16 cellular contexts compared by ENCODE assay signal in the genomic region with DNA sequence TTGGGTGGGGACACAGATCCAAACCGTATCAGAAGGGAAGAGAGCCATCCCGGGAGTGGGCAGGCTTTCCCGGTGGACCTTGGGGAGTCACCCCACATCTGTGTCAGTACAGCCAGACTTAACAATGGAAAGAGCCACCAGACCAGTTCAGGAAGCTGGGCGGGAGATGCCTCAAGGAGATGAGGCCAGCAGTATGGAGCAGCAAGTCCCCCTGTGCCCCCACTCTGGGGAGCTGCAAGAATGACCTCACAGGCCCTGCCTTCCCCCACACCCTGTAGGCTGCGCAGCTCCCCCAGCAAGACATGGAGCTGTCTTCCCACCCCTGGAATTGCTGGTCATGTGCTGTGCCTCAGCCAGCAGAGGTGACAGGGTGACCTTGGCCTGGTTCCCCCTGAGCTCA.
DNase-seq lines count a peak whose midpoint lies in the region; ATAC-seq and TF ChIP-seq lines count a peak whose summit lies in the region.
"Had no signal": no experiment of that assay in that cellular context is flagged by ENCODE, and none has a peak within 500 bp of the region (broad histone marks: within the 10 kb centered on the region; RNA-seq: fewer than 3 reads in every experiment).

No MANE protein-coding gene starts in this region.

- H3K4me3 Mint-ChIP-seq in natural killer cell treated with Interleukin-12 subunit alpha and Interleukin-12 subunit beta and Interleukin-15 and Interleukin-18, amount 100 ng/mL, for 72 hours, result no peak overlapping the region
- no peak overlapping the region for H3K4me3 Mint-ChIP-seq in natural killer cell
- H3K4me3 Mint-ChIP-seq: CD8-positive, alpha-beta memory T cell had no signal

- intact Hi-C loops in natural killer cell (cut with micrococcal nuclease) (no loop called here), posterior vena cava (cut with DNase I) (loop anchor here in 1 of 2 donors (5.0 kb wide), 1 partner anchor 1934 kb away; no protein-coding TSS in a partner anchor), aorta (cut with DNase I) (no loop called here)

- peaks cover 4 to 11% of the 10 kb centered on the region in 2 donors for H3K27me3 Mint-ChIP-seq in natural killer cell treated with Interleukin-12 subunit alpha and Interleukin-12 subunit beta and Interleukin-15 and Interleukin-18, amount 100 ng/mL, for 72 hours
- peaks cover 0 to 3% of the 10 kb centered on the region in 2 donors for H3K27me3 Mint-ChIP-seq in natural killer cell (ENCODE audit: low read depth in 2 of 2)

- no peak for ATAC-seq in natural killer cell treated with Interleukin-12 subunit alpha and Interleukin-12 subunit beta and Interleukin-15 and Interleukin-18, amount 100 ng/mL, for 72 hours
- ATAC-seq in natural killer cell (no peak), aorta (ENCODE audit: low FRiP score) (no peak), HG03571 (IDR thresholded peaks at IDR 0.05; ENCODE audit: unreplicated experiment) (no peak)
- ATAC-seq: HCT116 had no signal

- no peaks in the 10 kb centered on the region for H3K36me3 Mint-ChIP-seq in natural killer cell treated with Interleukin-12 subunit alpha and Interleukin-12 subunit beta and Interleukin-15 and Interleukin-18, amount 100 ng/mL, for 72 hours
- no peaks in the 10 kb centered on the region for H3K36me3 Mint-ChIP-seq in natural killer cell
- H3K36me3 Mint-ChIP-seq: CD8-positive, alpha-beta memory T cell had no signal

- no peaks in the 10 kb centered on the region for H3K27me3 ChIP-seq in aorta (ENCODE audit: control insufficient read depth in 1 of 2, insufficient read depth in 2 of 2, low read length in 1 of 2)
- H3K27me3 ChIP-seq: BLaER1 had no signal

- no peaks in the 10 kb centered on the region for H3K4me1 ChIP-seq in aorta (ENCODE audit: control insufficient read depth in 1 of 2, insufficient read depth in 2 of 2, low read length in 2 of 2)
- H3K4me1 ChIP-seq: BLaER1 had no signal

- no peak overlapping the region for H3K27ac Mint-ChIP-seq in natural killer cell treated with Interleukin-12 subunit alpha and Interleukin-12 subunit beta and Interleukin-15 and Interleukin-18, amount 100 ng/mL, for 72 hours
- H3K27ac Mint-ChIP-seq in natural killer cell, result no peak overlapping the region

- peak; percentile 39 for DNase-seq in natural killer cell treated with Interleukin-12 subunit alpha and Interleukin-12 subunit beta and Interleukin-15 and Interleukin-18, amount 100 ng/mL, for 72 hours (ENCODE audit: low spot score)
- DNase-seq in natural killer cell (no peak), mesenteric fat pad (ENCODE audit: low spot score) (peak; percentile 59), posterior vena cava (ENCODE audit: low spot score) (peak; percentile 61), aorta (peak; percentile 20 to 55), islet precursor cell (no peak), NOMO-1 treated with DMSO at 0.1 percent for 48 hours (lab: John Stamatoyannopoulos, UW; ENCODE audit: unreplicated experiment) (no peak)
- DNase-seq: 8988T; AML-193; Caco-2; CD8-positive, alpha-beta memory T cell; DMS53; GF-D8 had no signal

- TF ChIP-seq CTCF in natural killer cell (IDR thresholded peaks at IDR 0.05), result no peak

- H3K36me3 ChIP-seq in aorta (ENCODE audit: control insufficient read depth in 1 of 2, insufficient read depth in 2 of 2, low read length in 1 of 2), result no peaks in the 10 kb centered on the region
- H3K36me3 ChIP-seq: BLaER1 had no signal

- H3K4me3 ChIP-seq in aorta (ENCODE audit: low read length in 2 of 2), result no peak overlapping the region
- H3K4me3 ChIP-seq: BLaER1 had no signal

- 85 to 90% methylated on average over 5 of the region's 5 CpGs for WGBS in aorta, 2 donors

- no peaks in the 10 kb centered on the region for H3K9me3 Mint-ChIP-seq in natural killer cell treated with Interleukin-12 subunit alpha and Interleukin-12 subunit beta and Interleukin-15 and Interleukin-18, amount 100 ng/mL, for 72 hours
- no peaks in the 10 kb centered on the region for H3K9me3 Mint-ChIP-seq in natural killer cell
- H3K9me3 Mint-ChIP-seq: CD8-positive, alpha-beta memory T cell had no signal

- no peak overlapping the region for H3K27ac ChIP-seq in aorta (ENCODE audit: low read depth in 1 of 2, low read length in 2 of 2)
- H3K27ac ChIP-seq: BLaER1 had no signal

- H3K9me3 ChIP-seq in aorta (ENCODE audit: control insufficient read depth, low read length), result no peaks in the 10 kb centered on the region
- H3K9me3 ChIP-seq: BLaER1, Caco-2 had no signal

- peaks cover 3 to 14% of the 10 kb centered on the region in 2 donors for H3K4me1 Mint-ChIP-seq in natural killer cell treated with Interleukin-12 subunit alpha and Interleukin-12 subunit beta and Interleukin-15 and Interleukin-18, amount 100 ng/mL, for 72 hours (ENCODE audit: low read depth in 2 of 2)
- no peaks in the 10 kb centered on the region for H3K4me1 Mint-ChIP-seq in natural killer cell
- H3K4me1 Mint-ChIP-seq: CD8-positive, alpha-beta memory T cell had no signal

Comparison
In these comparisons a context has a peak if more than half of its experiments do, and no peak if none do; other contexts are left out.
1. DNase-seq: peak in natural killer cell treated with Interleukin-12 subunit alpha and Interleukin-12 subunit beta and Interleukin-15 and Interleukin-18, amount 100 ng/mL, for 72 hours (single experiment), mesenteric fat pad (single experiment), posterior vena cava (single experiment) and aorta (2 of 2); none in natural killer cell (single experiment), islet precursor cell (single experiment) and NOMO-1 treated with DMSO at 0.1 percent for 48 hours (single experiment).